Comparison of ENCODE assay signal across 1 cellular context in genomic region chr3:189567772-189568420, GRCh38.
TF ChIP-seq lines count a peak whose summit lies in the region.

No MANE protein-coding gene starts in this region.

TF ChIP-seq in HepG2, 621 proteins besides CTCF, POLR2A, EP300 and RAD21 (continued from another document):
- TF ChIP-seq, protein P1, sequence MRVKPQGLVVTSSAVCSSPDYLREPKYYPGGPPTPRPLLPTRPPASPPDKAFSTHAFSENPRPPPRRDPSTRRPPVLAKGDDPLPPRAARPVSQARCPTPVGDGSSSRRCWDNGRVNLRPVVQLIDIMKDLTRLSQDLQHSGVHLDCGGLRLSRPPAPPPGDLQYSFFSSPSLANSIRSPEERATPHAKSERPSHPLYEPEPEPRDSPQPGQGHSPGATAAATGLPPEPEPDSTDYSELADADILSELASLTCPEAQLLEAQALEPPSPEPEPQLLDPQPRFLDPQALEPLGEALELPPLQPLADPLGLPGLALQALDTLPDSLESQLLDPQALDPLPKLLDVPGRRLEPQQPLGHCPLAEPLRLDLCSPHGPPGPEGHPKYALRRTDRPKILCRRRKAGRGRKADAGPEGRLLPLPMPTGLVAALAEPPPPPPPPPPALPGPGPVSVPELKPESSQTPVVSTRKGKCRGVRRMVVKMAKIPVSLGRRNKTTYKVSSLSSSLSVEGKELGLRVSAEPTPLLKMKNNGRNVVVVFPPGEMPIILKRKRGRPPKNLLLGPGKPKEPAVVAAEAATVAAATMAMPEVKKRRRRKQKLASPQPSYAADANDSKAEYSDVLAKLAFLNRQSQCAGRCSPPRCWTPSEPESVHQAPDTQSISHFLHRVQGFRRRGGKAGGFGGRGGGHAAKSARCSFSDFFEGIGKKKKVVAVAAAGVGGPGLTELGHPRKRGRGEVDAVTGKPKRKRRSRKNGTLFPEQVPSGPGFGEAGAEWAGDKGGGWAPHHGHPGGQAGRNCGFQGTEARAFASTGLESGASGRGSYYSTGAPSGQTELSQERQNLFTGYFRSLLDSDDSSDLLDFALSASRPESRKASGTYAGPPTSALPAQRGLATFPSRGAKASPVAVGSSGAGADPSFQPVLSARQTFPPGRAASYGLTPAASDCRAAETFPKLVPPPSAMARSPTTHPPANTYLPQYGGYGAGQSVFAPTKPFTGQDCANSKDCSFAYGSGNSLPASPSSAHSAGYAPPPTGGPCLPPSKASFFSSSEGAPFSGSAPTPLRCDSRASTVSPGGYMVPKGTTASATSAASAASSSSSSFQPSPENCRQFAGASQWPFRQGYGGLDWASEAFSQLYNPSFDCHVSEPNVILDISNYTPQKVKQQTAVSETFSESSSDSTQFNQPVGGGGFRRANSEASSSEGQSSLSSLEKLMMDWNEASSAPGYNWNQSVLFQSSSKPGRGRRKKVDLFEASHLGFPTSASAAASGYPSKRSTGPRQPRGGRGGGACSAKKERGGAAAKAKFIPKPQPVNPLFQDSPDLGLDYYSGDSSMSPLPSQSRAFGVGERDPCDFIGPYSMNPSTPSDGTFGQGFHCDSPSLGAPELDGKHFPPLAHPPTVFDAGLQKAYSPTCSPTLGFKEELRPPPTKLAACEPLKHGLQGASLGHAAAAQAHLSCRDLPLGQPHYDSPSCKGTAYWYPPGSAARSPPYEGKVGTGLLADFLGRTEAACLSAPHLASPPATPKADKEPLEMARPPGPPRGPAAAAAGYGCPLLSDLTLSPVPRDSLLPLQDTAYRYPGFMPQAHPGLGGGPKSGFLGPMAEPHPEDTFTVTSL (CRISPR knock-in tag; IDR thresholded peaks at IDR 0.05; ENCODE audit: borderline replicate concordance): no peak
- TF ChIP-seq PHF8 (CRISPR knock-in tag; IDR thresholded peaks at IDR 0.05): no peak
